28 cellular contexts compared by ENCODE assay signal in the genomic region with DNA sequence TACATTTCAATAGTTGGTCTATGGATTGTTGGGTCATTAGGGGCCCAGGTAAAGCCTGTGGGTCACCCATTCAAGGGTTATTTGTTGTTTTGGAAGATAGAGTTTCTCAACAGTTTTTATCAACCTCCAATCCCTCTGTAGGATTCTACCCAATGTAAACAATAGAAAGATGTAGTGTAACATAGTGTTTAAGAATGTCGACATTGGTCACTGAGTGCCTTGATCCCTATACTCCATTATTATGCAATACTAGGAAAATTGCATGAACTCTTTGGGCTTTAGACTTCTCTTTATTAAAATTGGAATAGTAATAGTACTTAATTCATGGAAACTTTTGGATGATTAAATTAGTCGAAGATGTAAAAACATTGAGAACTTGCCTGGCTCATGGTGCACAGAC.
"Had no signal": no experiment of that assay in that cellular context is flagged by ENCODE, and none has a peak within 500 bp of the region (broad histone marks: within the 10 kb centered on the region; RNA-seq: fewer than 3 reads in every experiment).

No MANE protein-coding gene starts in this region.

- ATAC-seq: heart right ventricle; left cardiac atrium; left lung; mucosa of descending colon; naive thymus-derived CD4-positive, alpha-beta T cell; natural killer cell treated with Interleukin-12 subunit alpha and Interleukin-12 subunit beta and Interleukin-15 and Interleukin-18, amount 100 ng/mL, for 72 hours; sciatic nerve; stimulated activated naive B cell treated with anti-CD40 and anti-IgM and Interleukin-4, amounts not matched to agents 10 μg/mL and 1 μg/mL and 100 μg/mL, for 72 hours; upper lobe of right lung had no signal

- H3K4me1 ChIP-seq: heart right ventricle, left lung, right atrium auricular region, suprapubic skin, tibial artery, upper lobe of right lung had no signal

- H3K27ac ChIP-seq: heart right ventricle, hepatocyte, left lung, ovary, right atrium auricular region, skin epidermis, suprapubic skin, thoracic aorta, tibial artery, upper lobe of right lung had no signal

- H3K4me2 ChIP-seq: hepatocyte had no signal

- DNase-seq: heart right ventricle; kidney glomerular epithelial cell; left cardiac atrium; left lung; midbrain; mucosa of descending colon; naive thymus-derived CD4-positive, alpha-beta T cell; ovary; stimulated activated CD4-positive, alpha-beta T cell treated with anti-CD3 and anti-CD28 coated beads, Interleukin-12 subunit alpha, Interleukin-12 subunit beta, amount 100 ng/mL, for 4 hours; stimulated activated CD4-positive, alpha-beta T cell treated with anti-CD3 and anti-CD28 coated beads, Interleukin-15, amount 100 ng/mL, for 24 hours; stimulated activated CD4-positive, alpha-beta T cell treated with anti-CD3 and anti-CD28 coated beads, Interleukin-2, amount 100 ng/mL, for 24 hours; stimulated activated CD4-positive, alpha-beta T cell treated with anti-CD3 and anti-CD28 coated beads, Interleukin-4, amount 100 ng/mL, for 1 hour; stimulated activated naive B cell treated with anti-CD40 and anti-IgM and Interleukin-4, amounts not matched to agents 10 μg/mL and 1 μg/mL and 100 μg/mL, for 72 hours; tibial artery; trophoblast cell; upper lobe of right lung had no signal

- H3K9me3 ChIP-seq: heart right ventricle, left lung, mucosa of descending colon, ovary, right atrium auricular region, suprapubic skin, thoracic aorta, tibial artery, upper lobe of right lung had no signal

- H3K36me3 Mint-ChIP-seq: naive thymus-derived CD4-positive, alpha-beta T cell; natural killer cell treated with Interleukin-12 subunit alpha and Interleukin-12 subunit beta and Interleukin-15 and Interleukin-18, amount 100 ng/mL, for 72 hours; stimulated activated naive B cell treated with anti-CD40 and anti-IgM and Interleukin-4, amounts not matched to agents 10 μg/mL and 1 μg/mL and 100 μg/mL, for 72 hours had no signal

- H3K4me1 Mint-ChIP-seq: naive thymus-derived CD4-positive, alpha-beta T cell; stimulated activated naive B cell treated with anti-CD40 and anti-IgM and Interleukin-4, amounts not matched to agents 10 μg/mL and 1 μg/mL and 100 μg/mL, for 72 hours had no signal

- H3K27me3 ChIP-seq: heart right ventricle, hepatocyte, left lung, ovary, right atrium auricular region, suprapubic skin, tibial artery, upper lobe of right lung had no signal

- H2AFZ ChIP-seq: hepatocyte had no signal

- H3K4me3 ChIP-seq: heart right ventricle, hepatocyte, left lung, lung, mucosa of descending colon, ovary, right atrium auricular region, skin epidermis, suprapubic skin, thoracic aorta, tibial artery, upper lobe of right lung had no signal

- H3K27ac Mint-ChIP-seq: naive thymus-derived CD4-positive, alpha-beta T cell; natural killer cell treated with Interleukin-12 subunit alpha and Interleukin-12 subunit beta and Interleukin-15 and Interleukin-18, amount 100 ng/mL, for 72 hours; progenitor cell of endocrine pancreas; stimulated activated naive B cell treated with anti-CD40 and anti-IgM and Interleukin-4, amounts not matched to agents 10 μg/mL and 1 μg/mL and 100 μg/mL, for 72 hours; stimulated activated naive CD8-positive, alpha-beta T cell treated with anti-CD3 and anti-CD28 coated beads, Interleukin-15, Interleukin-2, amounts not matched to agents 100 ng/mL and 50 ng/mL, for 24 hours had no signal

- H3K36me3 ChIP-seq: heart right ventricle, left lung, ovary, right atrium auricular region, suprapubic skin, thoracic aorta, tibial artery, upper lobe of right lung had no signal

- H3K79me2 ChIP-seq: hepatocyte had no signal

- H3K4me3 Mint-ChIP-seq: naive thymus-derived CD4-positive, alpha-beta T cell; natural killer cell treated with Interleukin-12 subunit alpha and Interleukin-12 subunit beta and Interleukin-15 and Interleukin-18, amount 100 ng/mL, for 72 hours; stimulated activated naive B cell treated with anti-CD40 and anti-IgM and Interleukin-4, amounts not matched to agents 10 μg/mL and 1 μg/mL and 100 μg/mL, for 72 hours; stimulated activated naive CD8-positive, alpha-beta T cell treated with anti-CD3 and anti-CD28 coated beads, Interleukin-15, Interleukin-2, amounts not matched to agents 100 ng/mL and 50 ng/mL, for 24 hours had no signal

- FAIRE-seq: keratinocyte, urothelium cell line had no signal

- H3K9me3 Mint-ChIP-seq: stimulated activated naive CD8-positive, alpha-beta T cell treated with anti-CD3 and anti-CD28 coated beads, Interleukin-15, Interleukin-2, amounts not matched to agents 100 ng/mL and 50 ng/mL, for 24 hours had no signal
